Comparison of ENCODE assay signal across 1 cellular context in genomic region chr16:12874135-12874534, GRCh38.
TF ChIP-seq lines count a peak whose summit lies in the region.

No MANE protein-coding gene starts in this region.

TF ChIP-seq in HepG2, 621 proteins besides CTCF, POLR2A, EP300 and RAD21 (continued from another document):
- no peak for TF ChIP-seq KLF11 (CRISPR knock-in tag; IDR thresholded peaks at IDR 0.05)
- no peak for TF ChIP-seq ZBTB40 (IDR thresholded peaks at IDR 0.05)
- no peak for TF ChIP-seq ZBTB40 (CRISPR knock-in tag; IDR thresholded peaks at IDR 0.05)
- no peak for TF ChIP-seq ZSCAN30 (CRISPR knock-in tag; IDR thresholded peaks at IDR 0.05)
- TF ChIP-seq ISL2 (CRISPR knock-in tag; IDR thresholded peaks at IDR 0.05), result no peak
- no peak for TF ChIP-seq SIN3A (IDR thresholded peaks at IDR 0.05; ENCODE audit: borderline replicate concordance, low read depth, low read length)
- no peak for TF ChIP-seq ZNF543 (CRISPR knock-in tag; IDR thresholded peaks at IDR 0.05)
- TF ChIP-seq SOX6 (IDR thresholded peaks at IDR 0.05), result no peak
- TF ChIP-seq SOX6 (CRISPR knock-in tag; IDR thresholded peaks at IDR 0.05), result no peak
- no peak for TF ChIP-seq ZGPAT (CRISPR knock-in tag; IDR thresholded peaks at IDR 0.05)
- no peak for TF ChIP-seq POLR2AphosphoS5 (IDR thresholded peaks at IDR 0.05; ENCODE audit: low read depth, low read length)
- TF ChIP-seq NFYB (CRISPR knock-in tag; IDR thresholded peaks at IDR 0.05), result no peak
- TF ChIP-seq HES4 (CRISPR knock-in tag; IDR thresholded peaks at IDR 0.05; ENCODE audit: borderline replicate concordance), result no peak
- no peak for TF ChIP-seq KAT8 (CRISPR knock-in tag; IDR thresholded peaks at IDR 0.05)
- no peak for TF ChIP-seq ZNF850 (CRISPR knock-in tag; conservative IDR thresholded peaks at IDR 0.05)
- TF ChIP-seq MLX (CRISPR knock-in tag; IDR thresholded peaks at IDR 0.05), result no peak
- no peak for TF ChIP-seq GPBP1L1 (CRISPR knock-in tag; IDR thresholded peaks at IDR 0.05)
- no peak for TF ChIP-seq TFAP4 (IDR thresholded peaks at IDR 0.05; ENCODE audit: borderline replicate concordance, low read depth)
